ENCODE assay signal across 26 cellular contexts in the genomic region with DNA sequence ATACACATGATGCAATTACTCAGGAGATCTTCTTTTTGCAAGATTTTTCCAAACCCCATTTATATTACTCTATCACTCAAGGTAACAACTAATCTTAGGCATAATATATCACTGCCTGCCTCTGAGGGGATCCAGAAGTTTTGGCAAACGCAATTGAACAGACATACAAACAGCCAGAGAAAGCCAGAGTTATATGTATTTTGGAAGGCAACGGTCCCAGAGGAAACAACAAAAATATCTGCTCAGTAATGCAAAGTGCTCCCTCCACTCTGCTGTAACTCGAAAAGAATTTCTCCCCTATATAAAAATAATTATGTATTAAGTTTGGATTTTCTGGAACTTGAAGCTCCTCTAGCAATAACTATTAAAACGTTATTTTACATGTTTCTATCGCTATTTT. TPM values are rescaled to one million over a fixed set of nuclear protein-coding genes. Genes with fewer than 3 reads are reported as not detected.
"Had no signal": no experiment of that assay in that cellular context is flagged by ENCODE, and none has a peak within 500 bp of the region (broad histone marks: within the 10 kb centered on the region; RNA-seq: fewer than 3 reads in every experiment).

No MANE protein-coding gene starts in this region.

- H3K4me1 ChIP-seq: body of pancreas, colonic mucosa, gastroesophageal sphincter, heart right ventricle, neural progenitor cell, psoas muscle, tibial nerve, uterus had no signal

- H3K27ac ChIP-seq: body of pancreas, colonic mucosa, gastroesophageal sphincter, heart right ventricle, neural progenitor cell, ovary, psoas muscle, tibial nerve, uterus had no signal

- ATAC-seq: activated CD8-positive, alpha-beta memory T cell treated with anti-CD3 and anti-CD28 coated beads, Interleukin-2, amount 10 ng/mL, durations not matched to agents 7 days and 5 days; body of pancreas; gastroesophageal sphincter; heart right ventricle; left ventricle myocardium superior; psoas muscle; right cardiac atrium; T-cell; WTC11 had no signal

- H3K36me3 ChIP-seq: colonic mucosa, gastroesophageal sphincter, heart right ventricle, neural progenitor cell, ovary, tibial nerve, uterus had no signal

- DNase-seq: activated CD4-positive, alpha-beta memory T cell treated with anti-CD3 and anti-CD28 coated beads, Interleukin-2, amount 10 ng/mL, durations not matched to agents 7 days and 5 days; activated CD4-positive, alpha-beta T cell treated with anti-CD3 and anti-CD28 coated beads for 4 hours; activated CD8-positive, alpha-beta memory T cell treated with anti-CD3 and anti-CD28 coated beads, Interleukin-2, amount 10 ng/mL, durations not matched to agents 7 days and 5 days; activated naive CD8-positive, alpha-beta T cell treated with anti-CD3 and anti-CD28 coated beads for 36 hours; amniotic stem cell; body of pancreas; central memory CD4-positive, alpha-beta T cell; colonic mucosa; heart right ventricle; kidney glomerular epithelial cell; left ventricle myocardium superior; naive B cell; ovary; psoas muscle; right cardiac atrium; stimulated activated CD8-positive, alpha-beta memory T cell treated with anti-CD3 and anti-CD28 coated beads, Interleukin-4, amount 100 ng/mL, for 48 hours; stimulated activated naive CD4-positive, alpha-beta T cell; substantia nigra; T-cell; uterus had no signal

- H2AFZ ChIP-seq: neural progenitor cell had no signal

- H3K9me3 ChIP-seq: body of pancreas, colonic mucosa, gastroesophageal sphincter, heart right ventricle, ovary, psoas muscle, tibial nerve, uterus had no signal

- H3K4me3 ChIP-seq: body of pancreas, colonic mucosa, gastroesophageal sphincter, heart right ventricle, neural progenitor cell, ovary, psoas muscle, tibial nerve, uterus had no signal

- H3K4me2 ChIP-seq: neural progenitor cell had no signal

- H3K9ac ChIP-seq: neural progenitor cell had no signal

- H3K27me3 ChIP-seq: body of pancreas, colonic mucosa, gastroesophageal sphincter, neural progenitor cell, ovary, tibial nerve, uterus had no signal

RNA-seq across cellular contexts. Expression of a gene that starts 3.9 kb away (rescaled TPM):
- total RNA-seq: activated CD4-positive, alpha-beta memory T cell treated with anti-CD3 and anti-CD28 coated beads, Interleukin-2, amount 10 ng/mL, durations not matched to agents 7 days and 5 days; activated CD8-positive, alpha-beta memory T cell treated with anti-CD3 and anti-CD28 coated beads, Interleukin-2, amount 10 ng/mL, durations not matched to agents 7 days and 5 days; activated naive CD8-positive, alpha-beta T cell treated with anti-CD3 and anti-CD28 coated beads for 36 hours; body of pancreas; colonic mucosa; epithelial cell of proximal tubule; heart right ventricle; left ventricle myocardium superior; ovary; psoas muscle; right cardiac atrium; T-cell; tibial nerve; uterus; WTC11 had no signal
- polyA plus RNA-seq: ovary, right cardiac atrium had no signal

RNA-seq across cellular contexts. Expression of a gene that starts 17.9 kb away (rescaled TPM):
- total RNA-seq: activated CD4-positive, alpha-beta memory T cell treated with anti-CD3 and anti-CD28 coated beads, Interleukin-2, amount 10 ng/mL, durations not matched to agents 7 days and 5 days; activated CD8-positive, alpha-beta memory T cell treated with anti-CD3 and anti-CD28 coated beads, Interleukin-2, amount 10 ng/mL, durations not matched to agents 7 days and 5 days; activated naive CD8-positive, alpha-beta T cell treated with anti-CD3 and anti-CD28 coated beads for 36 hours; body of pancreas; epithelial cell of proximal tubule; gastroesophageal sphincter; heart right ventricle; left ventricle myocardium superior; mononuclear cell; ovary; psoas muscle; right cardiac atrium; T-cell; tibial nerve; uterus; WTC11 had no signal
- polyA plus RNA-seq: heart right ventricle, psoas muscle, right cardiac atrium had no signal

RNA-seq across cellular contexts. Expression of a gene that starts 42.4 kb away (rescaled TPM):
- total RNA-seq: activated CD4-positive, alpha-beta memory T cell treated with anti-CD3 and anti-CD28 coated beads, Interleukin-2, amount 10 ng/mL, durations not matched to agents 7 days and 5 days had no signal
